13 cellular contexts compared by ENCODE assay signal in the genomic region with DNA sequence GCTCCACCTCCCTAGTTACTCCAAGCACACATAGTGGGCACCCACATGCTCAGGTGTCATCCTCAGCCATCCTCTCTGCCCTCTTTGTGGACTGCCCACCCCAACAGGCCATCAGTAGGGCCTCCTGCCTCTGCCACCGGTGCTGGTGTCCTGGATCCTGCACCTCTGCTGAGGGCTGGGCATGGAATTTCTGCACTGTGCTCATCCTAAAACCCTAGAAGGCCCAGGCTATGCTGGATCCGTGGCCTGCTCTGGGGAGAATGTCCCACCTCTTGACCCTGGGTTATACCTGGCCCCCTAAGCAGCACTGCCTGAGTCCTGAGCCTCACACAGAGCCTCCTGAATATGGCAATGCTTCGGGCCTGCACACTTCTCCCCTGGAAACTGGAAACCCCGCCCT.
"Had no signal": no experiment of that assay in that cellular context is flagged by ENCODE, and none has a peak within 500 bp of the region (broad histone marks: within the 10 kb centered on the region; RNA-seq: fewer than 3 reads in every experiment).

No MANE protein-coding gene starts in this region.

- H3K27me3 ChIP-seq: thyroid gland had no signal

- H3K27ac Mint-ChIP-seq: activated CD8-positive, alpha-beta T cell treated with anti-CD3 and anti-CD28 coated beads, Interleukin-2, amount 10 ng/mL, durations not matched to agents 7 days and 5 days; activated naive CD8-positive, alpha-beta T cell treated with anti-CD3 and anti-CD28 coated beads, Interleukin-2, amount 50 U/mL, for 24 hours had no signal

- H3K4me1 Mint-ChIP-seq: activated naive CD8-positive, alpha-beta T cell treated with anti-CD3 and anti-CD28 coated beads, Interleukin-2, amount 50 U/mL, for 24 hours had no signal

- H3K4me3 Mint-ChIP-seq: activated CD8-positive, alpha-beta T cell treated with anti-CD3 and anti-CD28 coated beads, Interleukin-2, amount 10 ng/mL, durations not matched to agents 7 days and 5 days; activated naive CD8-positive, alpha-beta T cell treated with anti-CD3 and anti-CD28 coated beads, Interleukin-2, amount 50 U/mL, for 24 hours; naive thymus-derived CD8-positive, alpha-beta T cell had no signal

- H3K27ac ChIP-seq: SJSA1, thyroid gland, WERI-Rb-1 had no signal

- H3K36me3 Mint-ChIP-seq: naive thymus-derived CD8-positive, alpha-beta T cell had no signal

- H3K4me3 ChIP-seq: mucosa of descending colon, SJSA1, thyroid gland had no signal

- ATAC-seq: activated CD8-positive, alpha-beta T cell treated with anti-CD3 and anti-CD28 coated beads, Interleukin-2, amount 10 ng/mL, durations not matched to agents 7 days and 5 days; activated naive CD8-positive, alpha-beta T cell treated with anti-CD3 and anti-CD28 coated beads, Interleukin-2, amount 50 U/mL, for 24 hours; left colon; mucosa of descending colon; naive thymus-derived CD8-positive, alpha-beta T cell had no signal

- H3K36me3 ChIP-seq: SJSA1, thyroid gland, WERI-Rb-1 had no signal

- H3K9me3 ChIP-seq: mucosa of descending colon, SJSA1, thyroid gland had no signal

- H3K9me3 Mint-ChIP-seq: activated naive CD8-positive, alpha-beta T cell treated with anti-CD3 and anti-CD28 coated beads, Interleukin-2, amount 50 U/mL, for 24 hours; naive thymus-derived CD8-positive, alpha-beta T cell had no signal

- H3K4me1 ChIP-seq: thyroid gland had no signal

- DNase-seq: activated CD4-positive, alpha-beta T cell treated with anti-CD3 and anti-CD28 coated beads for 48 hours; activated CD8-positive, alpha-beta T cell treated with anti-CD3 and anti-CD28 coated beads, Interleukin-2, amount 10 ng/mL, durations not matched to agents 7 days and 5 days; activated gamma-delta T cell; activated naive CD8-positive, alpha-beta T cell treated with anti-CD3 and anti-CD28 coated beads, Interleukin-2, amount 50 U/mL, for 24 hours; foreskin melanocyte; left colon; mammary epithelial cell; mucosa of descending colon; T1000; thyroid gland; WERI-Rb-1 had no signal
